8 cellular contexts compared by ENCODE assay signal in genomic region chr4:169658970-169659735, GRCh38. TPM values are rescaled to one million over a fixed set of nuclear protein-coding genes. Genes with fewer than 3 reads are reported as not detected.
DNase-seq lines count a peak whose midpoint lies in the region; ATAC-seq and TF ChIP-seq lines count a peak whose summit lies in the region.

No MANE protein-coding gene starts in this region.

- intact Hi-C loops in A673 (cut with micrococcal nuclease; ENCODE audit: unreplicated experiment) = no loop called here

- peaks cover 40% of the 10 kb centered on the region for H3K4me1 ChIP-seq in A673 (ENCODE audit: insufficient read depth, low read length, poor library complexity, severe bottlenecking)

- no peaks in the 10 kb centered on the region for H3K9me3 Mint-ChIP-seq in mesothelial cell of epicardium

- H3K27me3 ChIP-seq in A673 (replicated peaks; ENCODE audit: insufficient read depth, low read depth, low read length, poor library complexity) = no peaks in the 10 kb centered on the region

- no peak for ATAC-seq in GM21526 (IDR thresholded peaks at IDR 0.05; ENCODE audit: low FRiP score, unreplicated experiment)
- ATAC-seq in GM18873 (IDR thresholded peaks at IDR 0.05; ENCODE audit: low FRiP score, unreplicated experiment) = no peak

- H3K9me3 ChIP-seq in A673 (ENCODE audit: low read depth, low read length, poor library complexity, severe bottlenecking) = no peaks in the 10 kb centered on the region

- H3K4me3 ChIP-seq in A673 (ENCODE audit: low read depth, low read length, poor library complexity, severe bottlenecking) (peak overlapping the region; percentile 48), HFF-Myc (replicated peaks; ENCODE audit: low read depth, low read length) (peak overlapping the region; percentile 43; the same call in 1 of the 2 replicates)

- H3K36me3 Mint-ChIP-seq in mesothelial cell of epicardium = peaks cover 6% of the 10 kb centered on the region

- H3K36me3 ChIP-seq in A673 (ENCODE audit: insufficient read depth, low read length, poor library complexity, severe bottlenecking) = no peaks in the 10 kb centered on the region

- H3K27ac ChIP-seq in A673 (ENCODE audit: low read depth, low read length, poor library complexity, severe bottlenecking) = peak overlapping the region; percentile 94

- H3K27ac Mint-ChIP-seq in mesothelial cell of epicardium = peak overlapping the region; percentile 99

- peak overlapping the region; percentile 15 for H3K4me3 Mint-ChIP-seq in mesothelial cell of epicardium

- POLR2A ChIA-PET in A673 (lab: Charles Lee; ENCODE audit: low non-redundant PET) = interaction anchor here (0.6 kb wide), 1 partner anchor 16 kb away, joined by 3 read pairs; no protein-coding TSS in a partner anchor

- TF ChIP-seq CTCF in A673 (conservative IDR thresholded peaks at IDR 0.05; ENCODE audit: low read depth, low read length) (no peak), HFF-Myc (IDR thresholded peaks at IDR 0.05; ENCODE audit: low read depth, low read length, missing control alignments) (no peak), mesothelial cell of epicardium (IDR thresholded peaks at IDR 0.05; ENCODE audit: unreplicated experiment) (no peak)

- BruUV-seq in A673 (replicated peaks; lab: Mats Ljungman, UMichigan) = TSS peak; percentile 99

- CTCF ChIA-PET in A673 (lab: Charles Lee) = interaction anchor here (0.6 kb wide), 1 partner anchor 46 kb away, joined by 3 read pairs; no protein-coding TSS in a partner anchor

- H3K4me1 Mint-ChIP-seq in mesothelial cell of epicardium = peaks cover 41% of the 10 kb centered on the region

- no peak for DNase-seq in A673 (ENCODE audit: low spot score)
- DNase-seq in HFF-Myc (ENCODE audit: extremely low read depth, low read depth) = no peak
- DNase-seq in astrocyte of the hippocampus (ENCODE audit: low read depth, low spot score) = peak; percentile 15
- DNase-seq in mesothelial cell of epicardium (ENCODE audit: low spot score in 2 of 2, unreplicated experiment in 2 of 2) = no peak
- no peak for DNase-seq in NCI-H1092 treated with DMSO at 0.1 percent for 48 hours (lab: John Stamatoyannopoulos, UW)
- DNase-seq in Kasumi-1 (lab: John Stamatoyannopoulos, UW) = no peak

- no peaks in the 10 kb centered on the region for H3K27me3 Mint-ChIP-seq in mesothelial cell of epicardium (ENCODE audit: low read depth)

RNA-seq across cellular contexts. Expression of gene CLCN3, which starts 38.8 kb away (rescaled TPM):
- 59.8 and 63.0 TPM in 2 replicates for total RNA-seq in A673 (2021)
- total RNA-seq in mesothelial cell of epicardium = 57.4 to 59.4 TPM (median 58.3 TPM) in 3 replicates

RNA-seq across cellular contexts. Expression of gene NEK1, which starts 46.8 kb away (rescaled TPM):
- 12.9 and 13.7 TPM in 2 replicates for total RNA-seq in A673 (2021)
- total RNA-seq in mesothelial cell of epicardium = 19.0 to 21.3 TPM (median 20.3 TPM) in 3 replicates
